Comparison of ENCODE assay signal across 1 cellular context in the genomic region with DNA sequence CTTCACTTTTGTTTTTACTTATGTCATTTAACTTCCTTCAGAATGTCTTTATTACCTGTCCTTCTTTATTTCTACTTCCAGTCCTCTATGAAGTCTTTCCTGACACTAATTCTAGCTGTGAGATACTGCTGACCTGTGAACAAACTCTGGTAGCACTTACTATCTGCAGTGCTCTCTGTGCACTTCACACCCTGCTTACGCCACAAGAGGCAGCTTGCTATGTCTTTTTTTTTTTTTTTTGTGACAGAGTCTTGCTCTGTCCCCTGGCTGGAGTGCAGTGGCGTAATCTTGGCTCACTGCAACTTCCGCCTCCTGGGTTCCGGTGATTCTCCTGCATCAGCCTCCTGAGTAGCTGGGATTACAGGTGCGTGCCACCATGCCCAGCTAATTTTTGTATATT.
TF ChIP-seq lines count a peak whose summit lies in the region.

No MANE protein-coding gene starts in this region.

TF ChIP-seq in HepG2, 621 proteins besides CTCF, POLR2A, EP300 and RAD21 (continued from another document and continues in another):
- TF ChIP-seq EEA1 (CRISPR knock-in tag; IDR thresholded peaks at IDR 0.05; ENCODE audit: borderline replicate concordance): no peak
- TF ChIP-seq, protein P1, sequence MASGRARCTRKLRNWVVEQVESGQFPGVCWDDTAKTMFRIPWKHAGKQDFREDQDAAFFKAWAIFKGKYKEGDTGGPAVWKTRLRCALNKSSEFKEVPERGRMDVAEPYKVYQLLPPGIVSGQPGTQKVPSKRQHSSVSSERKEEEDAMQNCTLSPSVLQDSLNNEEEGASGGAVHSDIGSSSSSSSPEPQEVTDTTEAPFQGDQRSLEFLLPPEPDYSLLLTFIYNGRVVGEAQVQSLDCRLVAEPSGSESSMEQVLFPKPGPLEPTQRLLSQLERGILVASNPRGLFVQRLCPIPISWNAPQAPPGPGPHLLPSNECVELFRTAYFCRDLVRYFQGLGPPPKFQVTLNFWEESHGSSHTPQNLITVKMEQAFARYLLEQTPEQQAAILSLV (CRISPR knock-in tag; IDR thresholded peaks at IDR 0.05; ENCODE audit: borderline replicate concordance): no peak
- no peak for TF ChIP-seq ZFP41 (CRISPR knock-in tag; IDR thresholded peaks at IDR 0.05; ENCODE audit: borderline replicate concordance)
- no peak for TF ChIP-seq ZNF552 (CRISPR knock-in tag; IDR thresholded peaks at IDR 0.05; ENCODE audit: borderline replicate concordance)
- no peak for TF ChIP-seq KLF11 (CRISPR knock-in tag; IDR thresholded peaks at IDR 0.05)
- no peak for TF ChIP-seq RBM22 (optimal IDR thresholded peaks at IDR 0.05; ENCODE audit: low read length)
- TF ChIP-seq U2AF2 (IDR thresholded peaks at IDR 0.05; ENCODE audit: low read depth, low read length): no peak
- no peak for TF ChIP-seq GTF3A (CRISPR knock-in tag; conservative IDR thresholded peaks at IDR 0.05)
- no peak for TF ChIP-seq HNRNPH1 (optimal IDR thresholded peaks at IDR 0.05; ENCODE audit: low read depth, low read length)
- no peak for TF ChIP-seq ZNF570 (CRISPR knock-in tag; IDR thresholded peaks at IDR 0.05; ENCODE audit: borderline replicate concordance)
- no peak for TF ChIP-seq SMARCE1 (IDR thresholded peaks at IDR 0.05; ENCODE audit: borderline replicate concordance)
- TF ChIP-seq, protein P2, sequence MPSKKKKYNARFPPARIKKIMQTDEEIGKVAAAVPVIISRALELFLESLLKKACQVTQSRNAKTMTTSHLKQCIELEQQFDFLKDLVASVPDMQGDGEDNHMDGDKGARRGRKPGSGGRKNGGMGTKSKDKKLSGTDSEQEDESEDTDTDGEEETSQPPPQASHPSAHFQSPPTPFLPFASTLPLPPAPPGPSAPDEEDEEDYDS (CRISPR knock-in tag; IDR thresholded peaks at IDR 0.05): no peak
- no peak for TF ChIP-seq TAF15 (IDR thresholded peaks at IDR 0.05; ENCODE audit: low read depth, low read length, poor library complexity, severe bottlenecking)
- no peak for TF ChIP-seq ZNF274 (CRISPR knock-in tag; IDR thresholded peaks at IDR 0.05)
- TF ChIP-seq NCOR1 (IDR thresholded peaks at IDR 0.05; ENCODE audit: borderline replicate concordance, low read length): 0 out of 2 replicates have a peak, but pooled peaks have one; percentile 13
- TF ChIP-seq RFX5 (IDR thresholded peaks at IDR 0.05; ENCODE audit: low read depth, low read length): no peak
- TF ChIP-seq, protein P3, sequence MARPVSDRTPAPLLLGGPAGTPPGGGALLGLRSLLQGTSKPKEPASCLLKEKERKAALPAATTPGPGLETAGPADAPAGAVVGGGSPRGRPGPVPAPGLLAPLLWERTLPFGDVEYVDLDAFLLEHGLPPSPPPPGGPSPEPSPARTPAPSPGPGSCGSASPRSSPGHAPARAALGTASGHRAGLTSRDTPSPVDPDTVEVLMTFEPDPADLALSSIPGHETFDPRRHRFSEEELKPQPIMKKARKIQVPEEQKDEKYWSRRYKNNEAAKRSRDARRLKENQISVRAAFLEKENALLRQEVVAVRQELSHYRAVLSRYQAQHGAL (CRISPR knock-in tag; IDR thresholded peaks at IDR 0.05; ENCODE audit: not compliant biosample characterization): no peak
- TF ChIP-seq ZNF777 (CRISPR knock-in tag; IDR thresholded peaks at IDR 0.05): no peak
- TF ChIP-seq SMAD3 (CRISPR knock-in tag; IDR thresholded peaks at IDR 0.05): no peak
- TF ChIP-seq CREB1 (IDR thresholded peaks at IDR 0.05): peak; percentile 39; the same call in 1 of the 2 replicates
- 0 out of 2 replicates have a peak, but pooled peaks have one; percentile 51 for TF ChIP-seq CREB1 (CRISPR knock-in tag; IDR thresholded peaks at IDR 0.05)
- TF ChIP-seq POGZ (CRISPR knock-in tag; IDR thresholded peaks at IDR 0.05): no peak
- TF ChIP-seq RAD51 (IDR thresholded peaks at IDR 0.05; ENCODE audit: borderline replicate concordance): no peak
- TF ChIP-seq TCF7L2 (IDR thresholded peaks at IDR 0.05; ENCODE audit: low read depth, low read length): no peak
- TF ChIP-seq CBX2 (IDR thresholded peaks at IDR 0.05; ENCODE audit: low read depth, low read length): no peak
- no peak for TF ChIP-seq CBX2 (CRISPR knock-in tag; IDR thresholded peaks at IDR 0.05; ENCODE audit: low read depth)
- TF ChIP-seq CENPT (CRISPR knock-in tag; IDR thresholded peaks at IDR 0.05; ENCODE audit: low read depth): no peak
- TF ChIP-seq, protein P4, sequence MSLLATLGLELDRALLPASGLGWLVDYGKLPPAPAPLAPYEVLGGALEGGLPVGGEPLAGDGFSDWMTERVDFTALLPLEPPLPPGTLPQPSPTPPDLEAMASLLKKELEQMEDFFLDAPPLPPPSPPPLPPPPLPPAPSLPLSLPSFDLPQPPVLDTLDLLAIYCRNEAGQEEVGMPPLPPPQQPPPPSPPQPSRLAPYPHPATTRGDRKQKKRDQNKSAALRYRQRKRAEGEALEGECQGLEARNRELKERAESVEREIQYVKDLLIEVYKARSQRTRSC (CRISPR knock-in tag; IDR thresholded peaks at IDR 0.05; ENCODE audit: low read depth): no peak
- TF ChIP-seq ZNF224 (CRISPR knock-in tag; IDR thresholded peaks at IDR 0.05): no peak
- TF ChIP-seq, protein P5, sequence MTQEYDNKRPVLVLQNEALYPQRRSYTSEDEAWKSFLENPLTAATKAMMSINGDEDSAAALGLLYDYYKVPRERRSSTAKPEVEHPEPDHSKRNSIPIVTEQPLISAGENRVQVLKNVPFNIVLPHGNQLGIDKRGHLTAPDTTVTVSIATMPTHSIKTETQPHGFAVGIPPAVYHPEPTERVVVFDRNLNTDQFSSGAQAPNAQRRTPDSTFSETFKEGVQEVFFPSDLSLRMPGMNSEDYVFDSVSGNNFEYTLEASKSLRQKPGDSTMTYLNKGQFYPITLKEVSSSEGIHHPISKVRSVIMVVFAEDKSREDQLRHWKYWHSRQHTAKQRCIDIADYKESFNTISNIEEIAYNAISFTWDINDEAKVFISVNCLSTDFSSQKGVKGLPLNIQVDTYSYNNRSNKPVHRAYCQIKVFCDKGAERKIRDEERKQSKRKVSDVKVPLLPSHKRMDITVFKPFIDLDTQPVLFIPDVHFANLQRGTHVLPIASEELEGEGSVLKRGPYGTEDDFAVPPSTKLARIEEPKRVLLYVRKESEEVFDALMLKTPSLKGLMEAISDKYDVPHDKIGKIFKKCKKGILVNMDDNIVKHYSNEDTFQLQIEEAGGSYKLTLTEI (CRISPR knock-in tag; conservative IDR thresholded peaks at IDR 0.05): no peak
- no peak for TF ChIP-seq NFRKB (IDR thresholded peaks at IDR 0.05)
- TF ChIP-seq, protein P6, sequence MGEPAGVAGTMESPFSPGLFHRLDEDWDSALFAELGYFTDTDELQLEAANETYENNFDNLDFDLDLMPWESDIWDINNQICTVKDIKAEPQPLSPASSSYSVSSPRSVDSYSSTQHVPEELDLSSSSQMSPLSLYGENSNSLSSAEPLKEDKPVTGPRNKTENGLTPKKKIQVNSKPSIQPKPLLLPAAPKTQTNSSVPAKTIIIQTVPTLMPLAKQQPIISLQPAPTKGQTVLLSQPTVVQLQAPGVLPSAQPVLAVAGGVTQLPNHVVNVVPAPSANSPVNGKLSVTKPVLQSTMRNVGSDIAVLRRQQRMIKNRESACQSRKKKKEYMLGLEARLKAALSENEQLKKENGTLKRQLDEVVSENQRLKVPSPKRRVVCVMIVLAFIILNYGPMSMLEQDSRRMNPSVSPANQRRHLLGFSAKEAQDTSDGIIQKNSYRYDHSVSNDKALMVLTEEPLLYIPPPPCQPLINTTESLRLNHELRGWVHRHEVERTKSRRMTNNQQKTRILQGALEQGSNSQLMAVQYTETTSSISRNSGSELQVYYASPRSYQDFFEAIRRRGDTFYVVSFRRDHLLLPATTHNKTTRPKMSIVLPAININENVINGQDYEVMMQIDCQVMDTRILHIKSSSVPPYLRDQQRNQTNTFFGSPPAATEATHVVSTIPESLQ (CRISPR knock-in tag; conservative IDR thresholded peaks at IDR 0.05): no peak
- TF ChIP-seq, protein P7, sequence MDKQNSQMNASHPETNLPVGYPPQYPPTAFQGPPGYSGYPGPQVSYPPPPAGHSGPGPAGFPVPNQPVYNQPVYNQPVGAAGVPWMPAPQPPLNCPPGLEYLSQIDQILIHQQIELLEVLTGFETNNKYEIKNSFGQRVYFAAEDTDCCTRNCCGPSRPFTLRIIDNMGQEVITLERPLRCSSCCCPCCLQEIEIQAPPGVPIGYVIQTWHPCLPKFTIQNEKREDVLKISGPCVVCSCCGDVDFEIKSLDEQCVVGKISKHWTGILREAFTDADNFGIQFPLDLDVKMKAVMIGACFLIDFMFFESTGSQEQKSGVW (CRISPR knock-in tag; IDR thresholded peaks at IDR 0.05; ENCODE audit: borderline replicate concordance): no peak
- TF ChIP-seq, protein P8, sequence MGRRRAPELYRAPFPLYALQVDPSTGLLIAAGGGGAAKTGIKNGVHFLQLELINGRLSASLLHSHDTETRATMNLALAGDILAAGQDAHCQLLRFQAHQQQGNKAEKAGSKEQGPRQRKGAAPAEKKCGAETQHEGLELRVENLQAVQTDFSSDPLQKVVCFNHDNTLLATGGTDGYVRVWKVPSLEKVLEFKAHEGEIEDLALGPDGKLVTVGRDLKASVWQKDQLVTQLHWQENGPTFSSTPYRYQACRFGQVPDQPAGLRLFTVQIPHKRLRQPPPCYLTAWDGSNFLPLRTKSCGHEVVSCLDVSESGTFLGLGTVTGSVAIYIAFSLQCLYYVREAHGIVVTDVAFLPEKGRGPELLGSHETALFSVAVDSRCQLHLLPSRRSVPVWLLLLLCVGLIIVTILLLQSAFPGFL (CRISPR knock-in tag; IDR thresholded peaks at IDR 0.05): no peak
- TF ChIP-seq, protein P9, sequence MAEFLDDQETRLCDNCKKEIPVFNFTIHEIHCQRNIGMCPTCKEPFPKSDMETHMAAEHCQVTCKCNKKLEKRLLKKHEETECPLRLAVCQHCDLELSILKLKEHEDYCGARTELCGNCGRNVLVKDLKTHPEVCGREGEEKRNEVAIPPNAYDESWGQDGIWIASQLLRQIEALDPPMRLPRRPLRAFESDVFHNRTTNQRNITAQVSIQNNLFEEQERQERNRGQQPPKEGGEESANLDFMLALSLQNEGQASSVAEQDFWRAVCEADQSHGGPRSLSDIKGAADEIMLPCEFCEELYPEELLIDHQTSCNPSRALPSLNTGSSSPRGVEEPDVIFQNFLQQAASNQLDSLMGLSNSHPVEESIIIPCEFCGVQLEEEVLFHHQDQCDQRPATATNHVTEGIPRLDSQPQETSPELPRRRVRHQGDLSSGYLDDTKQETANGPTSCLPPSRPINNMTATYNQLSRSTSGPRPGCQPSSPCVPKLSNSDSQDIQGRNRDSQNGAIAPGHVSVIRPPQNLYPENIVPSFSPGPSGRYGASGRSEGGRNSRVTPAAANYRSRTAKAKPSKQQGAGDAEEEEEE (CRISPR knock-in tag; IDR thresholded peaks at IDR 0.05; ENCODE audit: borderline replicate concordance): no peak
- TF ChIP-seq, protein P10, sequence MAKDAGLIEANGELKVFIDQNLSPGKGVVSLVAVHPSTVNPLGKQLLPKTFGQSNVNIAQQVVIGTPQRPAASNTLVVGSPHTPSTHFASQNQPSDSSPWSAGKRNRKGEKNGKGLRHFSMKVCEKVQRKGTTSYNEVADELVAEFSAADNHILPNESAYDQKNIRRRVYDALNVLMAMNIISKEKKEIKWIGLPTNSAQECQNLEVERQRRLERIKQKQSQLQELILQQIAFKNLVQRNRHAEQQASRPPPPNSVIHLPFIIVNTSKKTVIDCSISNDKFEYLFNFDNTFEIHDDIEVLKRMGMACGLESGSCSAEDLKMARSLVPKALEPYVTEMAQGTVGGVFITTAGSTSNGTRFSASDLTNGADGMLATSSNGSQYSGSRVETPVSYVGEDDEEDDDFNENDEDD (CRISPR knock-in tag; IDR thresholded peaks at IDR 0.05; ENCODE audit: borderline replicate concordance): no peak
- no peak for TF ChIP-seq SP2 (CRISPR knock-in tag; IDR thresholded peaks at IDR 0.05)
- TF ChIP-seq ZBTB20 (CRISPR knock-in tag; IDR thresholded peaks at IDR 0.05; ENCODE audit: borderline replicate concordance, low read depth): 0 out of 2 replicates have a peak, but pooled peaks have one; percentile 33
- TF ChIP-seq, protein P11, sequence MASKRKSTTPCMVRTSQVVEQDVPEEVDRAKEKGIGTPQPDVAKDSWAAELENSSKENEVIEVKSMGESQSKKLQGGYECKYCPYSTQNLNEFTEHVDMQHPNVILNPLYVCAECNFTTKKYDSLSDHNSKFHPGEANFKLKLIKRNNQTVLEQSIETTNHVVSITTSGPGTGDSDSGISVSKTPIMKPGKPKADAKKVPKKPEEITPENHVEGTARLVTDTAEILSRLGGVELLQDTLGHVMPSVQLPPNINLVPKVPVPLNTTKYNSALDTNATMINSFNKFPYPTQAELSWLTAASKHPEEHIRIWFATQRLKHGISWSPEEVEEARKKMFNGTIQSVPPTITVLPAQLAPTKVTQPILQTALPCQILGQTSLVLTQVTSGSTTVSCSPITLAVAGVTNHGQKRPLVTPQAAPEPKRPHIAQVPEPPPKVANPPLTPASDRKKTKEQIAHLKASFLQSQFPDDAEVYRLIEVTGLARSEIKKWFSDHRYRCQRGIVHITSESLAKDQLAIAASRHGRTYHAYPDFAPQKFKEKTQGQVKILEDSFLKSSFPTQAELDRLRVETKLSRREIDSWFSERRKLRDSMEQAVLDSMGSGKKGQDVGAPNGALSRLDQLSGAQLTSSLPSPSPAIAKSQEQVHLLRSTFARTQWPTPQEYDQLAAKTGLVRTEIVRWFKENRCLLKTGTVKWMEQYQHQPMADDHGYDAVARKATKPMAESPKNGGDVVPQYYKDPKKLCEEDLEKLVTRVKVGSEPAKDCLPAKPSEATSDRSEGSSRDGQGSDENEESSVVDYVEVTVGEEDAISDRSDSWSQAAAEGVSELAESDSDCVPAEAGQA (IDR thresholded peaks at IDR 0.05; ENCODE audit: low read depth): no peak
- TF ChIP-seq, protein P11 (CRISPR knock-in tag; IDR thresholded peaks at IDR 0.05; ENCODE audit: borderline replicate concordance): no peak
- TF ChIP-seq ZNF256 (CRISPR knock-in tag; conservative IDR thresholded peaks at IDR 0.05): no peak
- TF ChIP-seq, protein P12, sequence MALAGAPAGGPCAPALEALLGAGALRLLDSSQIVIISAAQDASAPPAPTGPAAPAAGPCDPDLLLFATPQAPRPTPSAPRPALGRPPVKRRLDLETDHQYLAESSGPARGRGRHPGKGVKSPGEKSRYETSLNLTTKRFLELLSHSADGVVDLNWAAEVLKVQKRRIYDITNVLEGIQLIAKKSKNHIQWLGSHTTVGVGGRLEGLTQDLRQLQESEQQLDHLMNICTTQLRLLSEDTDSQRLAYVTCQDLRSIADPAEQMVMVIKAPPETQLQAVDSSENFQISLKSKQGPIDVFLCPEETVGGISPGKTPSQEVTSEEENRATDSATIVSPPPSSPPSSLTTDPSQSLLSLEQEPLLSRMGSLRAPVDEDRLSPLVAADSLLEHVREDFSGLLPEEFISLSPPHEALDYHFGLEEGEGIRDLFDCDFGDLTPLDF (CRISPR knock-in tag; IDR thresholded peaks at IDR 0.05): no peak
